ENCODE assay signal across 1 cellular context in the genomic region with DNA sequence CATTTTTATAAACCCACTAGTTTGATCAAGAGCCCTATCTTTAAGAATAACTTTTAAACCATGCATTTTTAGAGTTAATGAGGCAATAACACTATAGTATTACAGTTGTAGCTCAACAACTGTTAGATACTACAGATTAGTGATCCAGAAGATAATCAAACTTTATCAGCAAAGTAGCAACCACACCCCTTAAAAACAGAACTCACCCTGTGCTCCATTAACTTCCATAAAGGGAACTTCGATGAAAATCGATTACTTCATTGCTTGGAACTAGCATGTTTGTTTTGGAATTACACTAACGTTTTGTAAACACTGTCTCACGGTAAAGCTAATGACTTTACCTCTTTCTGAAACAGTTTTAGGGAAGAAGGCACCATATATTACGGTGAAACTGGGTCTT.
TF ChIP-seq lines count a peak whose summit lies in the region.

No MANE protein-coding gene starts in this region.

TF ChIP-seq in HepG2, 621 proteins besides CTCF, POLR2A, EP300 and RAD21 (continued from another document and continues in another):
- TF ChIP-seq ZKSCAN8 (CRISPR knock-in tag; IDR thresholded peaks at IDR 0.05; ENCODE audit: borderline replicate concordance): 0 out of 2 replicates have a peak, but pooled peaks have one; percentile 26
- 0 out of 2 replicates have a peak, but pooled peaks have one; percentile 13 for TF ChIP-seq FOXA1 (IDR thresholded peaks at IDR 0.05)
- TF ChIP-seq FOXA1 (CRISPR knock-in tag; IDR thresholded peaks at IDR 0.05): peak; percentile 78
- TF ChIP-seq HMG20A (CRISPR knock-in tag; IDR thresholded peaks at IDR 0.05; ENCODE audit: borderline replicate concordance): peak; percentile 25; the same call in 1 of the 2 replicates
- TF ChIP-seq ZNF136 (CRISPR knock-in tag; IDR thresholded peaks at IDR 0.05; ENCODE audit: low read depth): no peak
- TF ChIP-seq KAT2B (IDR thresholded peaks at IDR 0.05; ENCODE audit: borderline replicate concordance, low read depth, low read length): 0 out of 2 replicates have a peak, but pooled peaks have one; percentile 20
- TF ChIP-seq ZNF652 (CRISPR knock-in tag; IDR thresholded peaks at IDR 0.05; ENCODE audit: borderline replicate concordance, low read depth): 0 out of 2 replicates have a peak, but pooled peaks have one; percentile 6
- TF ChIP-seq CREM (IDR thresholded peaks at IDR 0.05): peak; percentile 19; the same call in 1 of the 2 replicates
- TF ChIP-seq CREM (CRISPR knock-in tag; IDR thresholded peaks at IDR 0.05): no peak
- TF ChIP-seq, protein P1, sequence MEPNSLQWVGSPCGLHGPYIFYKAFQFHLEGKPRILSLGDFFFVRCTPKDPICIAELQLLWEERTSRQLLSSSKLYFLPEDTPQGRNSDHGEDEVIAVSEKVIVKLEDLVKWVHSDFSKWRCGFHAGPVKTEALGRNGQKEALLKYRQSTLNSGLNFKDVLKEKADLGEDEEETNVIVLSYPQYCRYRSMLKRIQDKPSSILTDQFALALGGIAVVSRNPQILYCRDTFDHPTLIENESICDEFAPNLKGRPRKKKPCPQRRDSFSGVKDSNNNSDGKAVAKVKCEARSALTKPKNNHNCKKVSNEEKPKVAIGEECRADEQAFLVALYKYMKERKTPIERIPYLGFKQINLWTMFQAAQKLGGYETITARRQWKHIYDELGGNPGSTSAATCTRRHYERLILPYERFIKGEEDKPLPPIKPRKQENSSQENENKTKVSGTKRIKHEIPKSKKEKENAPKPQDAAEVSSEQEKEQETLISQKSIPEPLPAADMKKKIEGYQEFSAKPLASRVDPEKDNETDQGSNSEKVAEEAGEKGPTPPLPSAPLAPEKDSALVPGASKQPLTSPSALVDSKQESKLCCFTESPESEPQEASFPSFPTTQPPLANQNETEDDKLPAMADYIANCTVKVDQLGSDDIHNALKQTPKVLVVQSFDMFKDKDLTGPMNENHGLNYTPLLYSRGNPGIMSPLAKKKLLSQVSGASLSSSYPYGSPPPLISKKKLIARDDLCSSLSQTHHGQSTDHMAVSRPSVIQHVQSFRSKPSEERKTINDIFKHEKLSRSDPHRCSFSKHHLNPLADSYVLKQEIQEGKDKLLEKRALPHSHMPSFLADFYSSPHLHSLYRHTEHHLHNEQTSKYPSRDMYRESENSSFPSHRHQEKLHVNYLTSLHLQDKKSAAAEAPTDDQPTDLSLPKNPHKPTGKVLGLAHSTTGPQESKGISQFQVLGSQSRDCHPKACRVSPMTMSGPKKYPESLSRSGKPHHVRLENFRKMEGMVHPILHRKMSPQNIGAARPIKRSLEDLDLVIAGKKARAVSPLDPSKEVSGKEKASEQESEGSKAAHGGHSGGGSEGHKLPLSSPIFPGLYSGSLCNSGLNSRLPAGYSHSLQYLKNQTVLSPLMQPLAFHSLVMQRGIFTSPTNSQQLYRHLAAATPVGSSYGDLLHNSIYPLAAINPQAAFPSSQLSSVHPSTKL (CRISPR knock-in tag; IDR thresholded peaks at IDR 0.05): peak; percentile 74
- TF ChIP-seq HOXA5 (CRISPR knock-in tag; IDR thresholded peaks at IDR 0.05): 0 out of 2 replicates have a peak, but pooled peaks have one; percentile 5
- peak; percentile 27; the same call in 1 of the 2 replicates for TF ChIP-seq FOXK1 (CRISPR knock-in tag; IDR thresholded peaks at IDR 0.05; ENCODE audit: borderline replicate concordance, low read depth)
- TF ChIP-seq GATAD2A (CRISPR knock-in tag; IDR thresholded peaks at IDR 0.05): peak; percentile 74
- no peak for TF ChIP-seq ZNF772 (CRISPR knock-in tag; IDR thresholded peaks at IDR 0.05)
- TF ChIP-seq FOSL2 (CRISPR knock-in tag; IDR thresholded peaks at IDR 0.05): no peak
- TF ChIP-seq KAT8 (CRISPR knock-in tag; IDR thresholded peaks at IDR 0.05): peak; percentile 17; the same call in 1 of the 2 replicates
- TF ChIP-seq, protein P2, sequence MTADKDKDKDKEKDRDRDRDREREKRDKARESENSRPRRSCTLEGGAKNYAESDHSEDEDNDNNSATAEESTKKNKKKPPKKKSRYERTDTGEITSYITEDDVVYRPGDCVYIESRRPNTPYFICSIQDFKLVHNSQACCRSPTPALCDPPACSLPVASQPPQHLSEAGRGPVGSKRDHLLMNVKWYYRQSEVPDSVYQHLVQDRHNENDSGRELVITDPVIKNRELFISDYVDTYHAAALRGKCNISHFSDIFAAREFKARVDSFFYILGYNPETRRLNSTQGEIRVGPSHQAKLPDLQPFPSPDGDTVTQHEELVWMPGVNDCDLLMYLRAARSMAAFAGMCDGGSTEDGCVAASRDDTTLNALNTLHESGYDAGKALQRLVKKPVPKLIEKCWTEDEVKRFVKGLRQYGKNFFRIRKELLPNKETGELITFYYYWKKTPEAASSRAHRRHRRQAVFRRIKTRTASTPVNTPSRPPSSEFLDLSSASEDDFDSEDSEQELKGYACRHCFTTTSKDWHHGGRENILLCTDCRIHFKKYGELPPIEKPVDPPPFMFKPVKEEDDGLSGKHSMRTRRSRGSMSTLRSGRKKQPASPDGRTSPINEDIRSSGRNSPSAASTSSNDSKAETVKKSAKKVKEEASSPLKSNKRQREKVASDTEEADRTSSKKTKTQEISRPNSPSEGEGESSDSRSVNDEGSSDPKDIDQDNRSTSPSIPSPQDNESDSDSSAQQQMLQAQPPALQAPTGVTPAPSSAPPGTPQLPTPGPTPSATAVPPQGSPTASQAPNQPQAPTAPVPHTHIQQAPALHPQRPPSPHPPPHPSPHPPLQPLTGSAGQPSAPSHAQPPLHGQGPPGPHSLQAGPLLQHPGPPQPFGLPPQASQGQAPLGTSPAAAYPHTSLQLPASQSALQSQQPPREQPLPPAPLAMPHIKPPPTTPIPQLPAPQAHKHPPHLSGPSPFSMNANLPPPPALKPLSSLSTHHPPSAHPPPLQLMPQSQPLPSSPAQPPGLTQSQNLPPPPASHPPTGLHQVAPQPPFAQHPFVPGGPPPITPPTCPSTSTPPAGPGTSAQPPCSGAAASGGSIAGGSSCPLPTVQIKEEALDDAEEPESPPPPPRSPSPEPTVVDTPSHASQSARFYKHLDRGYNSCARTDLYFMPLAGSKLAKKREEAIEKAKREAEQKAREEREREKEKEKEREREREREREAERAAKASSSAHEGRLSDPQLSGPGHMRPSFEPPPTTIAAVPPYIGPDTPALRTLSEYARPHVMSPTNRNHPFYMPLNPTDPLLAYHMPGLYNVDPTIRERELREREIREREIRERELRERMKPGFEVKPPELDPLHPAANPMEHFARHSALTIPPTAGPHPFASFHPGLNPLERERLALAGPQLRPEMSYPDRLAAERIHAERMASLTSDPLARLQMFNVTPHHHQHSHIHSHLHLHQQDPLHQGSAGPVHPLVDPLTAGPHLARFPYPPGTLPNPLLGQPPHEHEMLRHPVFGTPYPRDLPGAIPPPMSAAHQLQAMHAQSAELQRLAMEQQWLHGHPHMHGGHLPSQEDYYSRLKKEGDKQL (CRISPR knock-in tag; IDR thresholded peaks at IDR 0.05; ENCODE audit: low read depth): 0 out of 2 replicates have a peak, but pooled peaks have one; percentile 21
- TF ChIP-seq, protein P3, sequence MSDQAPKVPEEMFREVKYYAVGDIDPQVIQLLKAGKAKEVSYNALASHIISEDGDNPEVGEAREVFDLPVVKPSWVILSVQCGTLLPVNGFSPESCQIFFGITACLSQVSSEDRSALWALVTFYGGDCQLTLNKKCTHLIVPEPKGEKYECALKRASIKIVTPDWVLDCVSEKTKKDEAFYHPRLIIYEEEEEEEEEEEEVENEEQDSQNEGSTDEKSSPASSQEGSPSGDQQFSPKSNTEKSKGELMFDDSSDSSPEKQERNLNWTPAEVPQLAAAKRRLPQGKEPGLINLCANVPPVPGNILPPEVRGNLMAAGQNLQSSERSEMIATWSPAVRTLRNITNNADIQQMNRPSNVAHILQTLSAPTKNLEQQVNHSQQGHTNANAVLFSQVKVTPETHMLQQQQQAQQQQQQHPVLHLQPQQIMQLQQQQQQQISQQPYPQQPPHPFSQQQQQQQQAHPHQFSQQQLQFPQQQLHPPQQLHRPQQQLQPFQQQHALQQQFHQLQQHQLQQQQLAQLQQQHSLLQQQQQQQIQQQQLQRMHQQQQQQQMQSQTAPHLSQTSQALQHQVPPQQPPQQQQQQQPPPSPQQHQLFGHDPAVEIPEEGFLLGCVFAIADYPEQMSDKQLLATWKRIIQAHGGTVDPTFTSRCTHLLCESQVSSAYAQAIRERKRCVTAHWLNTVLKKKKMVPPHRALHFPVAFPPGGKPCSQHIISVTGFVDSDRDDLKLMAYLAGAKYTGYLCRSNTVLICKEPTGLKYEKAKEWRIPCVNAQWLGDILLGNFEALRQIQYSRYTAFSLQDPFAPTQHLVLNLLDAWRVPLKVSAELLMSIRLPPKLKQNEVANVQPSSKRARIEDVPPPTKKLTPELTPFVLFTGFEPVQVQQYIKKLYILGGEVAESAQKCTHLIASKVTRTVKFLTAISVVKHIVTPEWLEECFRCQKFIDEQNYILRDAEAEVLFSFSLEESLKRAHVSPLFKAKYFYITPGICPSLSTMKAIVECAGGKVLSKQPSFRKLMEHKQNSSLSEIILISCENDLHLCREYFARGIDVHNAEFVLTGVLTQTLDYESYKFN (CRISPR knock-in tag; conservative IDR thresholded peaks at IDR 0.05): peak; percentile 55; the same call in 1 of the 2 replicates
- TF ChIP-seq MIXL1 (CRISPR knock-in tag; IDR thresholded peaks at IDR 0.05): peak; percentile 77
- TF ChIP-seq, protein P4, sequence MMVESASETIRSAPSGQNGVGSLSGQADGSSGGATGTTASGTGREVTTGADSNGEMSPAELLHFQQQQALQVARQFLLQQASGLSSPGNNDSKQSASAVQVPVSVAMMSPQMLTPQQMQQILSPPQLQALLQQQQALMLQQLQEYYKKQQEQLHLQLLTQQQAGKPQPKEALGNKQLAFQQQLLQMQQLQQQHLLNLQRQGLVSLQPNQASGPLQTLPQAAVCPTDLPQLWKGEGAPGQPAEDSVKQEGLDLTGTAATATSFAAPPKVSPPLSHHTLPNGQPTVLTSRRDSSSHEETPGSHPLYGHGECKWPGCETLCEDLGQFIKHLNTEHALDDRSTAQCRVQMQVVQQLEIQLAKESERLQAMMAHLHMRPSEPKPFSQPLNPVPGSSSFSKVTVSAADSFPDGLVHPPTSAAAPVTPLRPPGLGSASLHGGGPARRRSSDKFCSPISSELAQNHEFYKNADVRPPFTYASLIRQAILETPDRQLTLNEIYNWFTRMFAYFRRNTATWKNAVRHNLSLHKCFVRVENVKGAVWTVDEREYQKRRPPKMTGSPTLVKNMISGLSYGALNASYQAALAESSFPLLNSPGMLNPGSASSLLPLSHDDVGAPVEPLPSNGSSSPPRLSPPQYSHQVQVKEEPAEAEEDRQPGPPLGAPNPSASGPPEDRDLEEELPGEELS (CRISPR knock-in tag; IDR thresholded peaks at IDR 0.05): 0 out of 2 replicates have a peak, but pooled peaks have one; percentile 53
- TF ChIP-seq, protein P5, sequence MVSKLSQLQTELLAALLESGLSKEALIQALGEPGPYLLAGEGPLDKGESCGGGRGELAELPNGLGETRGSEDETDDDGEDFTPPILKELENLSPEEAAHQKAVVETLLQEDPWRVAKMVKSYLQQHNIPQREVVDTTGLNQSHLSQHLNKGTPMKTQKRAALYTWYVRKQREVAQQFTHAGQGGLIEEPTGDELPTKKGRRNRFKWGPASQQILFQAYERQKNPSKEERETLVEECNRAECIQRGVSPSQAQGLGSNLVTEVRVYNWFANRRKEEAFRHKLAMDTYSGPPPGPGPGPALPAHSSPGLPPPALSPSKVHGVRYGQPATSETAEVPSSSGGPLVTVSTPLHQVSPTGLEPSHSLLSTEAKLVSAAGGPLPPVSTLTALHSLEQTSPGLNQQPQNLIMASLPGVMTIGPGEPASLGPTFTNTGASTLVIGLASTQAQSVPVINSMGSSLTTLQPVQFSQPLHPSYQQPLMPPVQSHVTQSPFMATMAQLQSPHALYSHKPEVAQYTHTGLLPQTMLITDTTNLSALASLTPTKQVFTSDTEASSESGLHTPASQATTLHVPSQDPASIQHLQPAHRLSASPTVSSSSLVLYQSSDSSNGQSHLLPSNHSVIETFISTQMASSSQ (IDR thresholded peaks at IDR 0.05; ENCODE audit: low read depth): peak; percentile 26; the same call in 1 of the 2 replicates
- TF ChIP-seq, protein P5 (CRISPR knock-in tag; IDR thresholded peaks at IDR 0.05; ENCODE audit: borderline replicate concordance): no peak
- 0 out of 2 replicates have a peak, but pooled peaks have one; percentile 25 for TF ChIP-seq ISL2 (CRISPR knock-in tag; IDR thresholded peaks at IDR 0.05)
- peak; percentile 71 for TF ChIP-seq SAP130 (CRISPR knock-in tag; IDR thresholded peaks at IDR 0.05; ENCODE audit: low read depth)
- TF ChIP-seq ZNF317 (CRISPR knock-in tag; IDR thresholded peaks at IDR 0.05): peak; percentile 39; the same call in 1 of the 2 replicates
- TF ChIP-seq ONECUT2 (CRISPR knock-in tag; IDR thresholded peaks at IDR 0.05): peak; percentile 94
- TF ChIP-seq BCL6 (CRISPR knock-in tag; IDR thresholded peaks at IDR 0.05): peak; percentile 90
- TF ChIP-seq, protein P6, sequence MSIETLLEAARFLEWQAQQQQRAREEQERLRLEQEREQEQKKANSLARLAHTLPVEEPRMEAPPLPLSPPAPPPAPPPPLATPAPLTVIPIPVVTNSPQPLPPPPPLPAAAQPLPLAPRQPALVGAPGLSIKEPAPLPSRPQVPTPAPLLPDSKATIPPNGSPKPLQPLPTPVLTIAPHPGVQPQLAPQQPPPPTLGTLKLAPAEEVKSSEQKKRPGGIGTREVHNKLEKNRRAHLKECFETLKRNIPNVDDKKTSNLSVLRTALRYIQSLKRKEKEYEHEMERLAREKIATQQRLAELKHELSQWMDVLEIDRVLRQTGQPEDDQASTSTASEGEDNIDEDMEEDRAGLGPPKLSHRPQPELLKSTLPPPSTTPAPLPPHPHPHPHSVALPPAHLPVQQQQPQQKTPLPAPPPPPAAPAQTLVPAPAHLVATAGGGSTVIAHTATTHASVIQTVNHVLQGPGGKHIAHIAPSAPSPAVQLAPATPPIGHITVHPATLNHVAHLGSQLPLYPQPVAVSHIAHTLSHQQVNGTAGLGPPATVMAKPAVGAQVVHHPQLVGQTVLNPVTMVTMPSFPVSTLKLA (IDR thresholded peaks at IDR 0.05): no peak
- TF ChIP-seq ZNF547 (CRISPR knock-in tag; IDR thresholded peaks at IDR 0.05): no peak
- TF ChIP-seq SOX13 (IDR thresholded peaks at IDR 0.05): no peak
- peak in 1 of 2 experiments; percentile 40; a peak in 1 of 4 replicates for TF ChIP-seq SOX13 (CRISPR knock-in tag; conservative IDR thresholded peaks at IDR 0.05 in 1 of 2, IDR thresholded peaks at IDR 0.05 in 1 of 2)
- peak; percentile 32; the same call in 1 of the 2 replicates for TF ChIP-seq RARA (CRISPR knock-in tag; IDR thresholded peaks at IDR 0.05)
- TF ChIP-seq THAP11 (CRISPR knock-in tag; IDR thresholded peaks at IDR 0.05): peak; percentile 50; the same call in 1 of the 2 replicates
- TF ChIP-seq ZNF549 (CRISPR knock-in tag; IDR thresholded peaks at IDR 0.05): no peak
- TF ChIP-seq RXRB (CRISPR knock-in tag; IDR thresholded peaks at IDR 0.05; ENCODE audit: borderline replicate concordance): peak; percentile 30; the same call in 1 of the 2 replicates
- TF ChIP-seq KLF11 (CRISPR knock-in tag; IDR thresholded peaks at IDR 0.05): 0 out of 2 replicates have a peak, but pooled peaks have one; percentile 46
- TF ChIP-seq ARNT2 (CRISPR knock-in tag; IDR thresholded peaks at IDR 0.05; ENCODE audit: low read depth): no peak
